8 cellular contexts compared by ENCODE assay signal in genomic region chr6:43129434-43130194, GRCh38. TPM values are rescaled to one million over a fixed set of nuclear protein-coding genes. Genes with fewer than 3 reads are reported as not detected.
A peak's percentile ranks its signal among the peaks of the same experiment; 100 is the strongest.
DNase-seq lines count a peak whose midpoint lies in the region; FAIRE-seq and TF ChIP-seq lines count a peak whose summit lies in the region.

No MANE protein-coding gene starts in this region.

- peak; percentile 18 for FAIRE-seq in bronchial epithelial cell (lab: Jason Lieb, UNC)

- no peak overlapping the region for H2AFZ ChIP-seq in mesenchymal stem cell (ENCODE audit: low read depth, low read length)

- TF ChIP-seq CTCF in bronchial epithelial cell (IDR thresholded peaks at IDR 0.05; ENCODE audit: insufficient read depth, low read length, severe bottlenecking) (peak; percentile 61), ovary (IDR thresholded peaks at IDR 0.05) (no peak)

- H3K4me2 ChIP-seq in mesenchymal stem cell (ENCODE audit: low read length, poor library complexity, severe bottlenecking): no peak overlapping the region

- H2BK120ac ChIP-seq in mesenchymal stem cell (ENCODE audit: low read depth, low read length): no peak overlapping the region

- H3K23ac ChIP-seq in mesenchymal stem cell (ENCODE audit: low read length in 2 of 2): no peak overlapping the region

- peak overlapping the region; percentile 0 for H3K27ac ChIP-seq in mesenchymal stem cell (ENCODE audit: low read length, poor library complexity, severe bottlenecking)
- H3K27ac ChIP-seq in ovary: no peak overlapping the region

- WGBS in mesenchymal stem cell: 87% methylated on average over 15 of the region's 15 CpGs
- 34 to 49% (median 39%) methylated on average over 15 of the region's 15 CpGs for WGBS in ovary, 3 donors

- peaks cover 34% of the 10 kb centered on the region for H3K79me1 ChIP-seq in mesenchymal stem cell (replicated peaks; ENCODE audit: low read length, poor library complexity, severe bottlenecking)

- no peak for TF ChIP-seq EP300 in ovary (IDR thresholded peaks at IDR 0.05)

- no peaks in the 10 kb centered on the region for H3K9me3 ChIP-seq in mesenchymal stem cell (ENCODE audit: control insufficient read depth, low read length)
- H3K9me3 ChIP-seq in ovary: no peaks in the 10 kb centered on the region

- DNase-seq in DMS53 (lab: John Stamatoyannopoulos, UW) (peak; percentile 43), DMS53 treated with DMSO at 0.1 percent for 48 hours (lab: John Stamatoyannopoulos, UW; ENCODE audit: unreplicated experiment) (no peak), NCI-H1092 (lab: John Stamatoyannopoulos, UW) (peak; percentile 12), bronchial epithelial cell (ENCODE audit: low read depth) (no peak), mesenchymal stem cell (peak; percentile 42), LoVo (ENCODE audit: low spot score) (no peak), ovary (no peak), activated gamma-delta T cell (lab: John Stamatoyannopoulos, UW) (no peak)

- intact Hi-C loops in ovary (cut with DNase I): loop anchor here in 2 of 4 donors (5.0 to 10.0 kb wide), 2 partner anchors 55 to 57 kb away; partner anchors contain the start of gene PTK7 (in 1 of the 2)

- peak overlapping the region; percentile 33 for H2AK5ac ChIP-seq in mesenchymal stem cell (ENCODE audit: low read length, severe bottlenecking)

- no peak overlapping the region for H3K9ac ChIP-seq in mesenchymal stem cell (ENCODE audit: low read length)

- H4K91ac ChIP-seq in mesenchymal stem cell (ENCODE audit: low read length): peak overlapping the region; percentile 75

- no peak overlapping the region for H2BK5ac ChIP-seq in mesenchymal stem cell (ENCODE audit: low read depth, low read length, poor library complexity, severe bottlenecking)

- H3K36me3 ChIP-seq in bronchial epithelial cell (ENCODE audit: control insufficient read depth, insufficient read depth, low read length) (peaks cover 19% of the 10 kb centered on the region), mesenchymal stem cell (ENCODE audit: control insufficient read depth in 1 of 2, insufficient read depth in 2 of 2, low read depth in 1 of 2, low read length in 2 of 2) (peaks cover 5 to 49% of the 10 kb centered on the region in 2 experiments), ovary (no peaks in the 10 kb centered on the region)

- peak overlapping the region in 1 of 2 experiments; percentile 46 for H3K4ac ChIP-seq in mesenchymal stem cell (ENCODE audit: low read depth in 1 of 2, low read length in 2 of 2)

- H3K4me1 ChIP-seq in mesenchymal stem cell (ENCODE audit: control insufficient read depth, insufficient read depth, low read depth, low read length): peaks cover 44% of the 10 kb centered on the region
- peaks cover 14% of the 10 kb centered on the region for H3K4me1 ChIP-seq in ovary (ENCODE audit: insufficient read depth)

- H3K14ac ChIP-seq in mesenchymal stem cell (ENCODE audit: low read length in 2 of 2): no peak overlapping the region

- no peak overlapping the region for H3K18ac ChIP-seq in mesenchymal stem cell (ENCODE audit: low read depth in 1 of 2, low read length in 2 of 2)

- H3K27me3 ChIP-seq in bronchial epithelial cell (ENCODE audit: control insufficient read depth, insufficient read depth, low read length) (no peaks in the 10 kb centered on the region), mesenchymal stem cell (ENCODE audit: control insufficient read depth in 1 of 2, insufficient read depth in 1 of 2, low read length in 2 of 2) (no peaks in the 10 kb centered on the region), ovary (no peaks in the 10 kb centered on the region)

- TF ChIP-seq POLR2A in ovary (IDR thresholded peaks at IDR 0.05): no peak

- H2BK12ac ChIP-seq in mesenchymal stem cell (ENCODE audit: low read length in 2 of 2): peak overlapping the region in 1 of 2 experiments; percentile 9

- no peak overlapping the region for H3K4me3 ChIP-seq in bronchial epithelial cell (ENCODE audit: low read depth, low read length)
- no peak overlapping the region for H3K4me3 ChIP-seq in mesenchymal stem cell (ENCODE audit: insufficient read depth in 1 of 2, low read depth in 1 of 2, low read length in 2 of 2)
- H3K4me3 ChIP-seq in ovary: no peak overlapping the region

- peak overlapping the region; percentile 41 for H2BK15ac ChIP-seq in mesenchymal stem cell (ENCODE audit: low read depth, poor library complexity, severe bottlenecking)

- H4K8ac ChIP-seq in mesenchymal stem cell (ENCODE audit: low read length): no peak overlapping the region

RNA-seq across cellular contexts. Expression of gene SRF, which starts 41.5 kb away (rescaled TPM):
- total RNA-seq in bronchial epithelial cell (10.8 and 20.1 TPM in 2 replicates), ovary (10 to 100 TPM; 21.0 to 73.3 (median 38.0) TPM)
- polyA plus RNA-seq in mesenchymal stem cell (2013, experiment 1 of 2): 30.1 TPM
- 29.6 TPM for polyA plus RNA-seq in mesenchymal stem cell (2013, experiment 2 of 2)
- polyA plus RNA-seq in ovary: 10 to 100 TPM; 26.6 to 26.9 TPM

RNA-seq across cellular contexts. Expression of gene CUL9, which starts 52.4 kb away (rescaled TPM):
- total RNA-seq in bronchial epithelial cell: 29.0 and 36.4 TPM in 2 replicates
- 12.8 TPM for polyA plus RNA-seq in mesenchymal stem cell (2013, experiment 1 of 2)
- 11.6 TPM for polyA plus RNA-seq in mesenchymal stem cell (2013, experiment 2 of 2)
- total RNA-seq in ovary: 10 to 100 TPM; 24.2 to 44.5 (median 33.0) TPM
- polyA plus RNA-seq in ovary: 10 to 100 TPM; 15.9 to 20.8 TPM

RNA-seq across cellular contexts. Expression of gene PTK7, which starts 53.5 kb away (rescaled TPM):
- total RNA-seq in bronchial epithelial cell: 53.2 and 69.5 TPM in 2 replicates
- polyA plus RNA-seq in mesenchymal stem cell (2013, experiment 1 of 2): 73.1 TPM
- 71.9 TPM for polyA plus RNA-seq in mesenchymal stem cell (2013, experiment 2 of 2)
- total RNA-seq in ovary: 100 to 1,000 TPM in 4 of 7 donors, 10 to 100 TPM in 3; 65.7 to 167 (median 105) TPM
- 10 to 100 TPM; 44.4 to 79.6 TPM for polyA plus RNA-seq in ovary

Comparison
In these comparisons a context has a peak if more than half of its experiments do, and no peak if none do; other contexts are left out.
1. DNase-seq: peak in DMS53 (single experiment), NCI-H1092 (single experiment) and mesenchymal stem cell (single experiment); none in DMS53 treated with DMSO at 0.1 percent for 48 hours (single experiment), bronchial epithelial cell (single experiment), LoVo (single experiment), ovary (0 of 5) and activated gamma-delta T cell (single experiment).